Comparison of ENCODE assay signal across 27 cellular contexts in the genomic region with DNA sequence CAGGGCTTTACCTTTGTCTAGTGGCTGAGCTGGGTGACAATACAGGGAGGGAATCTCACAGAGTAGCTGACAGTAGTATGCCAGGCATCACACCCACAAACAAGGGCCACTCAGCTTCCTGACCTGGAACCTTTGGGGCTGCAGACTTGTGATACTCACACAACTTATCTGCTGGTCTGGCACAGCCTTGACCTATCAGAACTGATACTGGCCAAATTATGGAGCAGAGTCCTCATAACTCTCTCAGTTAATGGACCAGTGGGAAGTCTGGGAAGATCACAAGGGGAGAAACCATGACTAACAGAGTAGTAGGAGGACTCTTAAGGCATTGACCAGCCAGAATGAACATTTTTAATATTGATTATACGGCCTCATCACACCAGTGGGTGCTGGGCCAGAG. TPM values are rescaled to one million over a fixed set of nuclear protein-coding genes. Genes with fewer than 3 reads are reported as not detected.
DNase-seq lines count a peak whose midpoint lies in the region; ATAC-seq, FAIRE-seq and TF ChIP-seq lines count a peak whose summit lies in the region.
"Had no signal": no experiment of that assay in that cellular context is flagged by ENCODE, and none has a peak within 500 bp of the region (broad histone marks: within the 10 kb centered on the region; RNA-seq: fewer than 3 reads in every experiment).

No MANE protein-coding gene starts in this region.

- H3K36me3 ChIP-seq in esophagus muscularis mucosa = no peaks in the 10 kb centered on the region
- no peaks in the 10 kb centered on the region for H3K36me3 ChIP-seq in MM.1S (replicated peaks; ENCODE audit: insufficient read depth, low read length)
- H3K36me3 ChIP-seq: BE2C, BLaER1 had no signal

- TF ChIP-seq EP300 in A549 (IDR thresholded peaks at IDR 0.05) = no peak
- TF ChIP-seq EP300 in esophagus muscularis mucosa (IDR thresholded peaks at IDR 0.05) = no peak

- no peak overlapping the region for H3K27ac Mint-ChIP-seq in activated CD8-positive, alpha-beta T cell treated with anti-CD3 and anti-CD28 coated beads, Interleukin-2, amount 10 ng/mL, durations not matched to agents 7 days and 5 days
- H3K27ac Mint-ChIP-seq in activated CD8-positive, alpha-beta T cell treated with anti-CD3 and anti-CD28 coated beads for 36 hours = no peak overlapping the region
- no peak overlapping the region for H3K27ac Mint-ChIP-seq in osteocyte (ENCODE audit: unreplicated experiment)
- H3K27ac Mint-ChIP-seq: CD14-positive monocyte; CD4-positive, alpha-beta memory T cell; CD4-positive, CD25-positive, alpha-beta regulatory T cell had no signal

- POLR2A ChIA-PET in activated CD8-positive, alpha-beta T cell treated with anti-CD3 and anti-CD28 coated beads, Interleukin-2, amount 10 ng/mL, durations not matched to agents 7 days and 5 days (lab: Charles Lee) = interaction anchor here (0.5 kb wide), 1 partner anchor 188 kb away, joined by 3 read pairs; no protein-coding TSS in a partner anchor
- POLR2A ChIA-PET in activated CD8-positive, alpha-beta T cell treated with anti-CD3 and anti-CD28 coated beads for 36 hours (lab: Charles Lee) = interaction anchor here (1.0 to 1.2 kb wide), 2 partner anchors 9 to 10 kb away, joined by 3 read pairs; no protein-coding TSS in a partner anchor
- POLR2A ChIA-PET in A549 (lab: Yijun Ruan, JAX) = no interaction called here

- intact Hi-C loops in activated CD8-positive, alpha-beta T cell treated with anti-CD3 and anti-CD28 coated beads for 36 hours (cut with micrococcal nuclease) = no loop called here
- intact Hi-C loops in esophagus muscularis mucosa (cut with DNase I) = no loop called here

- TF ChIP-seq CTCF in activated CD8-positive, alpha-beta T cell treated with anti-CD3 and anti-CD28 coated beads for 36 hours (IDR thresholded peaks at IDR 0.05) = no peak
- TF ChIP-seq CTCF in A549 (IDR thresholded peaks at IDR 0.05) = no peak
- no peak for TF ChIP-seq CTCF in esophagus muscularis mucosa (IDR thresholded peaks at IDR 0.05)
- no peak for TF ChIP-seq CTCF in osteocyte (IDR thresholded peaks at IDR 0.05)
- no peak for TF ChIP-seq CTCF in MM.1S (IDR thresholded peaks at IDR 0.05; ENCODE audit: low read length)

- H2AFZ ChIP-seq in MM.1S (ENCODE audit: low read length) = no peak overlapping the region

- H3K36me3 Mint-ChIP-seq in activated CD8-positive, alpha-beta T cell treated with anti-CD3 and anti-CD28 coated beads, Interleukin-2, amount 10 ng/mL, durations not matched to agents 7 days and 5 days (ENCODE audit: low read depth) = no peaks in the 10 kb centered on the region
- no peaks in the 10 kb centered on the region for H3K36me3 Mint-ChIP-seq in activated CD8-positive, alpha-beta T cell treated with anti-CD3 and anti-CD28 coated beads for 36 hours (ENCODE audit: low read depth)
- H3K36me3 Mint-ChIP-seq in osteocyte (ENCODE audit: unreplicated experiment) = no peaks in the 10 kb centered on the region
- H3K36me3 Mint-ChIP-seq: CD14-positive monocyte; CD4-positive, alpha-beta memory T cell; CD4-positive, CD25-positive, alpha-beta regulatory T cell had no signal

- H3K79me2 ChIP-seq in MM.1S (ENCODE audit: low read length) = no peaks in the 10 kb centered on the region

- 35% methylated on average over 1 of the region's 1 CpG for WGBS in A549 (ENCODE audit: missing lambda C conversion rate)
- whole genome bisulfite sequencing in esophagus muscularis mucosa = 93% methylated on average over 1 of the region's 1 CpG

- CTCF ChIA-PET in activated CD8-positive, alpha-beta T cell treated with anti-CD3 and anti-CD28 coated beads, Interleukin-2, amount 10 ng/mL, durations not matched to agents 7 days and 5 days (lab: Charles Lee) = interaction anchor here (0.8 to 1.7 kb wide), 2 partner anchors 177 to 203 kb away, joined by 3 to 5 read pairs; no protein-coding TSS in a partner anchor
- CTCF ChIA-PET in activated CD8-positive, alpha-beta T cell treated with anti-CD3 and anti-CD28 coated beads for 36 hours (lab: Charles Lee) = interaction anchor here (1.4 to 1.5 kb wide), 3 partner anchors 12 to 20 kb away, joined by 3 to 4 read pairs (median 4); a partner anchor contains a TSS
- CTCF ChIA-PET in A549 (lab: Yijun Ruan, JAX) = interaction anchor here (0.6 to 12.9 kb wide), 5 partner anchors 12 to 1350 kb away, joined by 3 to 201 read pairs (median 3); a partner anchor contains a TSS

- H3K9me3 ChIP-seq in A549 = peaks cover 23% of the 10 kb centered on the region
- peaks cover 0 to 12% (median 10%) of the 10 kb centered on the region in 4 donors for H3K9me3 ChIP-seq in esophagus muscularis mucosa
- no peaks in the 10 kb centered on the region for H3K9me3 ChIP-seq in MM.1S (replicated peaks; ENCODE audit: insufficient read depth, low read length)
- H3K9me3 ChIP-seq: BE2C had no signal

- H3K27me3 ChIP-seq in esophagus muscularis mucosa = peaks cover 0 to 8% (median 0%) of the 10 kb centered on the region in 4 donors
- H3K27me3 ChIP-seq in MM.1S (replicated peaks; ENCODE audit: insufficient read depth, low read length) = no peaks in the 10 kb centered on the region
- H3K27me3 ChIP-seq: BE2C, BLaER1 had no signal

- no peak overlapping the region for H3K4me2 ChIP-seq in A549
- H3K4me2 ChIP-seq in MM.1S (ENCODE audit: low read depth, low read length) = no peak overlapping the region
- H3K4me2 ChIP-seq: BLaER1 had no signal

- peaks cover 5% of the 10 kb centered on the region for H3K4me1 Mint-ChIP-seq in activated CD8-positive, alpha-beta T cell treated with anti-CD3 and anti-CD28 coated beads, Interleukin-2, amount 10 ng/mL, durations not matched to agents 7 days and 5 days (ENCODE audit: low read depth)
- peaks cover 4% of the 10 kb centered on the region for H3K4me1 Mint-ChIP-seq in activated CD8-positive, alpha-beta T cell treated with anti-CD3 and anti-CD28 coated beads for 36 hours (ENCODE audit: low read depth)
- H3K4me1 Mint-ChIP-seq in osteocyte (ENCODE audit: unreplicated experiment) = no peaks in the 10 kb centered on the region

- H4K20me1 ChIP-seq in MM.1S (ENCODE audit: insufficient read depth, low read length) = no peaks in the 10 kb centered on the region
- H4K20me1 ChIP-seq: BLaER1 had no signal

- H3K9ac ChIP-seq in MM.1S (ENCODE audit: low read length) = no peak overlapping the region
- H3K9ac ChIP-seq: BLaER1 had no signal

- DNase-seq in activated CD8-positive, alpha-beta T cell treated with anti-CD3 and anti-CD28 coated beads, Interleukin-2, amount 10 ng/mL, durations not matched to agents 7 days and 5 days = peak; percentile 4
- DNase-seq in activated CD8-positive, alpha-beta T cell treated with anti-CD3 and anti-CD28 coated beads for 36 hours = no peak
- DNase-seq in A549 (ENCODE audit: low read depth in 1 of 2, low spot score in 1 of 2) (no peak), esophagus muscularis mucosa (ENCODE audit: extremely low spot score) (peak; percentile 72), osteocyte (ENCODE audit: extremely low spot score, unreplicated experiment) (peak; percentile 27), mucosa of gallbladder (ENCODE audit: low spot score) (no peak), MM.1S (no peak), NCI-H1930 (lab: John Stamatoyannopoulos, UW) (no peak)
- DNase-seq: ACHN; BE2C; CD4-positive, alpha-beta memory T cell; CD4-positive, CD25-positive, alpha-beta regulatory T cell; CD8-positive, alpha-beta memory T cell; COR-L47; DMS 273 treated with DMSO at 0.1 percent for 48 hours; DMS153; DMS53; DMS79; DND-41; EL; GDM1 had no signal

- no peak for FAIRE-seq in A549 (lab: Jason Lieb, UNC)
- FAIRE-seq: GM12878, GM12892, GM18507 had no signal

- peak overlapping the region; percentile 34 to 79; a peak in 5 of 6 replicates for H3K27ac ChIP-seq in A549
- no peak overlapping the region for H3K27ac ChIP-seq in esophagus muscularis mucosa (replicated peaks in 1 of 4)
- no peak overlapping the region for H3K27ac ChIP-seq in MM.1S (ENCODE audit: low read length)
- H3K27ac ChIP-seq: 22Rv1, BLaER1 had no signal

- no peak overlapping the region for H3K4me3 ChIP-seq in A549
- no peak overlapping the region for H3K4me3 ChIP-seq in esophagus muscularis mucosa
- H3K4me3 ChIP-seq in MM.1S (ENCODE audit: low read length) = no peak overlapping the region
- H3K4me3 ChIP-seq: BLaER1, GM12878 had no signal

- ATAC-seq in activated CD8-positive, alpha-beta T cell treated with anti-CD3 and anti-CD28 coated beads, Interleukin-2, amount 10 ng/mL, durations not matched to agents 7 days and 5 days = no peak
- no peak for ATAC-seq in activated CD8-positive, alpha-beta T cell treated with anti-CD3 and anti-CD28 coated beads for 36 hours
- ATAC-seq in A549 = no peak
- ATAC-seq: GM12878 had no signal

- H3K9me2 ChIP-seq in MM.1S (replicated peaks; ENCODE audit: insufficient read depth, low read length) = no peaks in the 10 kb centered on the region

- no peaks in the 10 kb centered on the region for H3K9me3 Mint-ChIP-seq in activated CD8-positive, alpha-beta T cell treated with anti-CD3 and anti-CD28 coated beads, Interleukin-2, amount 10 ng/mL, durations not matched to agents 7 days and 5 days (ENCODE audit: insufficient read depth)
- no peaks in the 10 kb centered on the region for H3K9me3 Mint-ChIP-seq in activated CD8-positive, alpha-beta T cell treated with anti-CD3 and anti-CD28 coated beads for 36 hours
- peaks cover 10% of the 10 kb centered on the region for H3K9me3 Mint-ChIP-seq in osteocyte (ENCODE audit: unreplicated experiment)

- no peak for TF ChIP-seq POLR2A in A549 (IDR thresholded peaks at IDR 0.05; ENCODE audit: low read length)
- TF ChIP-seq POLR2A in esophagus muscularis mucosa (IDR thresholded peaks at IDR 0.05; ENCODE audit: low read depth) = no peak

- no peak overlapping the region for H3K4me3 Mint-ChIP-seq in activated CD8-positive, alpha-beta T cell treated with anti-CD3 and anti-CD28 coated beads, Interleukin-2, amount 10 ng/mL, durations not matched to agents 7 days and 5 days
- H3K4me3 Mint-ChIP-seq in activated CD8-positive, alpha-beta T cell treated with anti-CD3 and anti-CD28 coated beads for 36 hours = no peak overlapping the region
- H3K4me3 Mint-ChIP-seq in osteocyte (ENCODE audit: unreplicated experiment) = no peak overlapping the region
- H3K4me3 Mint-ChIP-seq: CD14-positive monocyte; CD4-positive, alpha-beta memory T cell; CD4-positive, CD25-positive, alpha-beta regulatory T cell had no signal

- no peaks in the 10 kb centered on the region for H3F3A ChIP-seq in MM.1S (ENCODE audit: insufficient read depth, low read length)

- TF ChIP-seq RAD21 in A549 (conservative IDR thresholded peaks at IDR 0.05 in 1 of 2, IDR thresholded peaks at IDR 0.05 in 1 of 2) = no peak

- peaks cover 5% of the 10 kb centered on the region for H3K27me3 Mint-ChIP-seq in activated CD8-positive, alpha-beta T cell treated with anti-CD3 and anti-CD28 coated beads, Interleukin-2, amount 10 ng/mL, durations not matched to agents 7 days and 5 days (ENCODE audit: low read depth)
- peaks cover 6% of the 10 kb centered on the region for H3K27me3 Mint-ChIP-seq in activated CD8-positive, alpha-beta T cell treated with anti-CD3 and anti-CD28 coated beads for 36 hours
- peaks cover 32% of the 10 kb centered on the region for H3K27me3 Mint-ChIP-seq in osteocyte (ENCODE audit: unreplicated experiment)

- H3K4me1 ChIP-seq in A549 (0 out of 3 replicates have a peak, but pooled peaks cover 3% of the 10 kb centered on the region), esophagus muscularis mucosa (no peaks in the 10 kb centered on the region), MM.1S (ENCODE audit: low read length) (no peaks in the 10 kb centered on the region)
- H3K4me1 ChIP-seq: BE2C, BLaER1 had no signal

RNA-seq across cellular contexts. Expression of a gene that starts 19.4 kb away (rescaled TPM):
- 10 to 100 TPM; 28.8 to 31.3 TPM for total RNA-seq in activated CD8-positive, alpha-beta T cell treated with anti-CD3 and anti-CD28 coated beads, Interleukin-2, amount 10 ng/mL, durations not matched to agents 7 days and 5 days
- 10 to 100 TPM; 34.4 to 35.0 TPM for total RNA-seq in activated CD8-positive, alpha-beta T cell treated with anti-CD3 and anti-CD28 coated beads for 36 hours
- polyA plus RNA-seq in A549 (2011; rRNA removed) (66.9 and 76.1 TPM in 2 replicates), A549 (2017; fragmentation: RNase III; extraction: RNeasy Plus Mini Kit Qiagen cat#74134 plus additional on column Dnase treatment) (54.9 to 61.1 TPM (median 57.7 TPM) in 3 replicates)
- 72.2 and 72.9 TPM in 2 replicates for polyA plus RNA-seq in A549 (2012; cell fraction: cytosol; rRNA removed)
- polyA plus RNA-seq in A549 (2012; cell fraction: nucleus; rRNA removed) = 31.9 and 40.3 TPM in 2 replicates
- 16.9 and 17.0 TPM in 2 replicates for polyA minus RNA-seq in A549 (2011; rRNA and poly(A)+ RNA removed)
- total RNA-seq in esophagus muscularis mucosa (10 to 100 TPM; 14.5 to 27.8 (median 25.1) TPM), osteocyte (17.0 and 20.4 TPM in 2 replicates), mucosa of gallbladder (17.5 TPM)

RNA-seq across cellular contexts. Expression of a gene that starts 19.8 kb away (rescaled TPM):
- total RNA-seq in activated CD8-positive, alpha-beta T cell treated with anti-CD3 and anti-CD28 coated beads, Interleukin-2, amount 10 ng/mL, durations not matched to agents 7 days and 5 days = 10 to 100 TPM; 63.8 to 69.8 TPM
- total RNA-seq in activated CD8-positive, alpha-beta T cell treated with anti-CD3 and anti-CD28 coated beads for 36 hours = 10 to 100 TPM; 54.3 to 55.4 TPM
- 99.0 and 102 TPM in 2 replicates for polyA plus RNA-seq in A549 (2011; rRNA removed)
- 210 and 263 TPM in 2 replicates for polyA plus RNA-seq in A549 (2012; cell fraction: cytosol; rRNA removed)
- polyA plus RNA-seq in A549 (2012; cell fraction: nucleus; rRNA removed) = 94.1 and 111 TPM in 2 replicates
- 122 to 129 TPM (median 123 TPM) in 3 replicates for polyA plus RNA-seq in A549 (2017; fragmentation: RNase III; extraction: RNeasy Plus Mini Kit Qiagen cat#74134 plus additional on column Dnase treatment)
- 35.6 and 44.3 TPM in 2 replicates for polyA minus RNA-seq in A549 (2011; rRNA and poly(A)+ RNA removed)
- 10 to 100 TPM; 25.7 to 44.9 (median 34.2) TPM for total RNA-seq in esophagus muscularis mucosa
- 41.9 and 51.0 TPM in 2 replicates for total RNA-seq in osteocyte
- 44.0 TPM for total RNA-seq in mucosa of gallbladder

Comparison
In these comparisons a context has a peak if more than half of its experiments do, and no peak if none do; other contexts are left out.
1. DNase-seq: peak in activated CD8-positive, alpha-beta T cell treated with anti-CD3 and anti-CD28 coated beads, Interleukin-2, amount 10 ng/mL, durations not matched to agents 7 days and 5 days (single experiment), esophagus muscularis mucosa (single experiment) and osteocyte (single experiment); none in activated CD8-positive, alpha-beta T cell treated with anti-CD3 and anti-CD28 coated beads for 36 hours (single experiment), A549 (0 of 2), mucosa of gallbladder (single experiment), MM.1S (single experiment) and NCI-H1930 (0 of 2).
2. H3K27ac ChIP-seq: peak in A549 (2 of 2); none in esophagus muscularis mucosa (0 of 4) and MM.1S (single experiment).